In genomic region chr6:3406362-3406809, GRCh38 we compare ENCODE assay signal across 19 cellular contexts. TPM values are rescaled to one million over a fixed set of nuclear protein-coding genes. Genes with fewer than 3 reads are reported as not detected.
DNase-seq lines count a peak whose midpoint lies in the region; FAIRE-seq and TF ChIP-seq lines count a peak whose summit lies in the region.
"Had no signal": no experiment of that assay in that cellular context is flagged by ENCODE, and none has a peak within 500 bp of the region (broad histone marks: within the 10 kb centered on the region; RNA-seq: fewer than 3 reads in every experiment).

No MANE protein-coding gene starts in this region.

- peaks cover 0 to 38% (median 25%) of the 10 kb centered on the region in 4 donors for H3K4me1 ChIP-seq in sigmoid colon
- H3K4me1 ChIP-seq: BLaER1 had no signal

- no peak for TF ChIP-seq CTCF in 22Rv1 (IDR thresholded peaks at IDR 0.05)
- TF ChIP-seq CTCF in VCaP (conservative IDR thresholded peaks at IDR 0.05): no peak
- TF ChIP-seq CTCF in glutamatergic neuron (IDR thresholded peaks at IDR 0.05; ENCODE audit: partially characterized antibody, unreplicated experiment): no peak
- TF ChIP-seq CTCF in sigmoid colon (IDR thresholded peaks at IDR 0.05): no peak

- 61% methylated on average over 9 of the region's 9 CpGs for WGBS in sigmoid colon, 2 donors

- peaks cover 47% of the 10 kb centered on the region for H3K4me1 Mint-ChIP-seq in glutamatergic neuron (ENCODE audit: low read depth, unreplicated experiment)

- no peaks in the 10 kb centered on the region for H3K9me3 Mint-ChIP-seq in glutamatergic neuron (ENCODE audit: unreplicated experiment)
- H3K9me3 Mint-ChIP-seq: activated B cell treated with CpG ODN at 0.5 μM for 24 hours; activated naive CD4-positive, alpha-beta T cell treated with anti-CD3 and anti-CD28 coated beads, Interleukin-2, amount 50 U/mL, for 72 hours; H9 had no signal

- H3K27ac ChIP-seq in 22Rv1 (peak overlapping the region; percentile 96), VCaP (peak overlapping the region; percentile 98), sigmoid colon (peak overlapping the region in 1 of 4 donors; percentile 29)
- H3K27ac ChIP-seq: BLaER1, thyroid gland had no signal

- no peaks in the 10 kb centered on the region for H3K9me3 ChIP-seq in sigmoid colon
- H3K9me3 ChIP-seq: BLaER1, thyroid gland had no signal

- no peak for FAIRE-seq in GM19239 (lab: Jason Lieb, UNC)
- FAIRE-seq: endometrium, frontal cortex, G401.6 had no signal

- no peak overlapping the region for H3K4me3 ChIP-seq in sigmoid colon
- H3K4me3 ChIP-seq: BLaER1, coronary artery, thyroid gland had no signal

- TF ChIP-seq EP300 in sigmoid colon (IDR thresholded peaks at IDR 0.05): no peak

- H3K27me3 Mint-ChIP-seq in glutamatergic neuron (ENCODE audit: unreplicated experiment): peaks cover 3% of the 10 kb centered on the region

- peak overlapping the region; percentile 57 for H3K27ac Mint-ChIP-seq in glutamatergic neuron (ENCODE audit: unreplicated experiment)
- H3K27ac Mint-ChIP-seq: activated B cell treated with CpG ODN at 0.5 μM for 24 hours; activated naive CD4-positive, alpha-beta T cell treated with anti-CD3 and anti-CD28 coated beads, Interleukin-2, amount 50 U/mL, for 72 hours; H9 had no signal

- no peaks in the 10 kb centered on the region for H3K36me3 Mint-ChIP-seq in glutamatergic neuron (ENCODE audit: unreplicated experiment)
- H3K36me3 Mint-ChIP-seq: activated naive CD4-positive, alpha-beta T cell treated with anti-CD3 and anti-CD28 coated beads, Interleukin-2, amount 50 U/mL, for 72 hours had no signal

- H3K36me3 ChIP-seq in sigmoid colon: peaks cover 0 to 11% (median 0%) of the 10 kb centered on the region in 4 donors
- H3K36me3 ChIP-seq: BLaER1, thyroid gland had no signal

- no peak overlapping the region for H3K4me3 Mint-ChIP-seq in glutamatergic neuron (ENCODE audit: unreplicated experiment)
- H3K4me3 Mint-ChIP-seq: activated B cell treated with CpG ODN at 0.5 μM for 24 hours, H9, neural crest cell had no signal

- no peaks in the 10 kb centered on the region for H3K27me3 ChIP-seq in sigmoid colon
- H3K27me3 ChIP-seq: BLaER1, thyroid gland had no signal

- no peak for DNase-seq in glutamatergic neuron
- peak; percentile 53 for DNase-seq in sigmoid colon
- no peak for DNase-seq in GM19239 (ENCODE audit: insufficient read length, low spot score)
- no peak for DNase-seq in NOMO-1 (lab: John Stamatoyannopoulos, UW; ENCODE audit: unreplicated experiment in 2 of 2)
- no peak for DNase-seq in DMS 273 (lab: John Stamatoyannopoulos, UW; ENCODE audit: unreplicated experiment)
- no peak for DNase-seq in HPDE6-E6E7 (ENCODE audit: extremely low spot score)
- DNase-seq: activated B cell treated with CpG ODN at 0.5 μM for 24 hours, H9, NCI-H146, thyroid gland had no signal

- intact Hi-C loops in sigmoid colon (cut with DNase I): loop anchor here (10.0 kb wide), 1 partner anchor 48 kb away; the partner anchor contains the start of gene SLC22A23

- TF ChIP-seq POLR2A in sigmoid colon (IDR thresholded peaks at IDR 0.05): no peak

RNA-seq across cellular contexts. Expression of gene SLC22A23, which starts 50.5 kb away (rescaled TPM):
- total RNA-seq in glutamatergic neuron (ENCODE audit: unreplicated experiment) (102 TPM), sigmoid colon (10 to 100 TPM in 2 of 4 donors, 1 to 10 TPM in 2; 8.1 to 16.9 (median 10.7) TPM)
- polyA plus RNA-seq in sigmoid colon: 10 to 100 TPM; 12.0 to 18.7 (median 13.9) TPM
